ENCODE assay signal across 14 cellular contexts in genomic region chr12:88339254-88339949, GRCh38.
A peak's percentile ranks its signal among the peaks of the same experiment; 100 is the strongest.
DNase-seq lines count a peak whose midpoint lies in the region; ATAC-seq and TF ChIP-seq lines count a peak whose summit lies in the region.
"Had no signal": no experiment of that assay in that cellular context is flagged by ENCODE, and none has a peak within 500 bp of the region (broad histone marks: within the 10 kb centered on the region; RNA-seq: fewer than 3 reads in every experiment).

No MANE protein-coding gene starts in this region.

- no peak for TF ChIP-seq CTCF in choroid plexus epithelial cell (conservative IDR thresholded peaks at IDR 0.05; ENCODE audit: low read depth, low read length)

- ATAC-seq in GM18505 (IDR thresholded peaks at IDR 0.05; ENCODE audit: unreplicated experiment) (peak; percentile 66), HG03565 (IDR thresholded peaks at IDR 0.05; ENCODE audit: unreplicated experiment) (peak; percentile 60)

- TF ChIP-seq POLR2A in GM18505 (IDR thresholded peaks at IDR 0.05; ENCODE audit: borderline replicate concordance, extremely low read depth, insufficient read depth, insufficient read length): no peak

- DNase-seq in choroid plexus epithelial cell (ENCODE audit: low read depth) (peak; percentile 74), skeletal muscle cell (ENCODE audit: low read depth) (peak; percentile 65), NCI-H128 (lab: John Stamatoyannopoulos, UW; ENCODE audit: unreplicated experiment) (no peak), HuH-7.5 (ENCODE audit: low spot score) (no peak)
- no peak for DNase-seq in activated CD4-positive, alpha-beta T cell treated with anti-CD3 and anti-CD28 coated beads for 48 hours
- DNase-seq in stimulated activated CD4-positive, alpha-beta T cell treated with anti-CD3 and anti-CD28 coated beads, Interleukin-2, amount 100 ng/mL, for 48 hours: no peak
- DNase-seq: activated CD4-positive, alpha-beta memory T cell treated with anti-CD3 and anti-CD28 coated beads for 36 hours; activated effector memory CD4-positive, alpha-beta T cell treated with anti-CD3 and anti-CD28 coated beads, Interleukin-2, amount 50 U/mL, for 16 hours; COR-L47; ovary; Peyer's patch; stimulated activated CD4-positive, alpha-beta T cell treated with anti-CD3 and anti-CD28 coated beads, Interleukin-12 subunit alpha, Interleukin-12 subunit beta, amount 100 ng/mL, for 4 hours had no signal

- H3K4me3 ChIP-seq in choroid plexus epithelial cell (ENCODE audit: low read depth, low read length) (no peak overlapping the region), skeletal muscle cell (ENCODE audit: low read depth, low read length) (no peak overlapping the region)
- H3K4me3 ChIP-seq: ovary, Peyer's patch had no signal

Comparison
In these comparisons a context has a peak if more than half of its experiments do, and no peak if none do; other contexts are left out.
1. DNase-seq: peak in choroid plexus epithelial cell (single experiment) and skeletal muscle cell (single experiment); none in activated CD4-positive, alpha-beta T cell treated with anti-CD3 and anti-CD28 coated beads for 48 hours (single experiment), NCI-H128 (single experiment), stimulated activated CD4-positive, alpha-beta T cell treated with anti-CD3 and anti-CD28 coated beads, Interleukin-2, amount 100 ng/mL, for 48 hours (0 of 2) and HuH-7.5 (single experiment).